1 cellular context compared by ENCODE assay signal in genomic region chr7:140060243-140060630, GRCh38.
TF ChIP-seq lines count a peak whose summit lies in the region.

No MANE protein-coding gene starts in this region.

TF ChIP-seq in GM23338, 12 proteins besides CTCF, POLR2A, EP300 and RAD21 (continued from another document):
- TF ChIP-seq, protein P1, sequence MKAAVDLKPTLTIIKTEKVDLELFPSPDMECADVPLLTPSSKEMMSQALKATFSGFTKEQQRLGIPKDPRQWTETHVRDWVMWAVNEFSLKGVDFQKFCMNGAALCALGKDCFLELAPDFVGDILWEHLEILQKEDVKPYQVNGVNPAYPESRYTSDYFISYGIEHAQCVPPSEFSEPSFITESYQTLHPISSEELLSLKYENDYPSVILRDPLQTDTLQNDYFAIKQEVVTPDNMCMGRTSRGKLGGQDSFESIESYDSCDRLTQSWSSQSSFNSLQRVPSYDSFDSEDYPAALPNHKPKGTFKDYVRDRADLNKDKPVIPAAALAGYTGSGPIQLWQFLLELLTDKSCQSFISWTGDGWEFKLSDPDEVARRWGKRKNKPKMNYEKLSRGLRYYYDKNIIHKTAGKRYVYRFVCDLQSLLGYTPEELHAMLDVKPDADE (IDR thresholded peaks at IDR 0.05) = no peak
- TF ChIP-seq ZNF331 (CRISPR knock-in tag; IDR thresholded peaks at IDR 0.05; ENCODE audit: low read depth) (no peak), ZNF462 (CRISPR knock-in tag; IDR thresholded peaks at IDR 0.05) (no peak), STAT1 (IDR thresholded peaks at IDR 0.05; ENCODE audit: unreplicated experiment) (no peak), POLR2AphosphoS5 (IDR thresholded peaks at IDR 0.05; ENCODE audit: low read depth) (no peak), ZNF114 (CRISPR knock-in tag; IDR thresholded peaks at IDR 0.05) (no peak), EZH2 (IDR thresholded peaks at IDR 0.05; ENCODE audit: low read depth, unreplicated experiment) (no peak), CREB1 (CRISPR knock-in tag; IDR thresholded peaks at IDR 0.05; ENCODE audit: low read depth) (no peak), EZH2phosphoT487 (IDR thresholded peaks at IDR 0.05; ENCODE audit: unreplicated experiment) (no peak)
